In the genomic region with DNA sequence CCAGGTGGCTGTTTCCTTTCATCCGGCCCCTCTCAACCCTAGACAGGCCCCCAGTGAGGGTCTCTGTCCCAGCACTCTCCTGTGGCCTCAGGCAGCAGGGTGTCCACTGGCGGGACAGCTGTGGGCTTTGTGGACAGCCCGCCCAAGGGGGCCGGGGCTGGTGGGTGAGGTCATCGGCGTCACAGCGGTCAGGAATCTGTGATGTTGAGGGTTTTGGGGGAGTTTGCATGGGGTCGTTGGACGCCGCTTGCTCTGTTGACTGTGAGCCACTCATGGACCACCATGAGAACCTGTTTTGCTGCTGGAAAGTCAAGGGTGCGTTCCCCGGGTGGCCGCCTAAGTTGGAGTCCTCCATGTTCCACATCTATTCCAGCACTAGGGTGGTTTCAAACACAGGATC, we compare ENCODE assay signal across 30 cellular contexts.
A peak's percentile ranks its signal among the peaks of the same experiment; 100 is the strongest.
DNase-seq lines count a peak whose midpoint lies in the region; ATAC-seq and TF ChIP-seq lines count a peak whose summit lies in the region.
"Had no signal": no experiment of that assay in that cellular context is flagged by ENCODE, and none has a peak within 500 bp of the region (broad histone marks: within the 10 kb centered on the region; RNA-seq: fewer than 3 reads in every experiment).

No MANE protein-coding gene starts in this region.

- H3K27ac Mint-ChIP-seq in activated T-cell treated with anti-CD3 and anti-CD28 coated beads, Interleukin-2, amount 50 U/mL, for 24 hours, result peak overlapping the region; percentile 46
- peak overlapping the region in 2 of 3 donors; percentile 28 to 39 for H3K27ac Mint-ChIP-seq in IgD-negative memory B cell
- H3K27ac Mint-ChIP-seq: activated CD4-positive, alpha-beta T cell treated with anti-CD3 and anti-CD28 coated beads, Interleukin-2, amount 10 ng/mL, durations not matched to agents 24 days and 14 days; activated naive CD4-positive, alpha-beta T cell treated with anti-CD3 and anti-CD28 coated beads for 36 hours; HFFc6 had no signal

- no peak for ATAC-seq in gastrocnemius medialis
- ATAC-seq in GM21515 (IDR thresholded peaks at IDR 0.05; ENCODE audit: unreplicated experiment), result no peak
- ATAC-seq: left lobe of liver, sciatic nerve had no signal

- peak overlapping the region; percentile 29 for H3K27ac ChIP-seq in cingulate gyrus (ENCODE audit: low read depth, low read length)
- peak overlapping the region; percentile 31 to 88 (median 66) for H3K27ac ChIP-seq in gastrocnemius medialis
- H3K27ac ChIP-seq: 22Rv1, epithelial cell of prostate, neutrophil, tibial nerve, VCaP had no signal

- intact Hi-C loops in gastrocnemius medialis (cut with DNase I; ENCODE audit: low total_unique reads), result loop anchor here (10.0 kb wide), 1 partner anchor 592 kb away; no protein-coding TSS in a partner anchor

- H3K4me1 ChIP-seq in gastrocnemius medialis, result peaks cover 22 to 29% of the 10 kb centered on the region in 2 donors

- no peaks in the 10 kb centered on the region for H3K9me3 ChIP-seq in gastrocnemius medialis
- H3K9me3 ChIP-seq: neutrophil, tibial nerve had no signal

- no peaks in the 10 kb centered on the region for H3K9me3 Mint-ChIP-seq in activated T-cell treated with anti-CD3 and anti-CD28 coated beads, Interleukin-2, amount 50 U/mL, for 24 hours
- no peaks in the 10 kb centered on the region for H3K9me3 Mint-ChIP-seq in IgD-negative memory B cell
- H3K9me3 Mint-ChIP-seq: activated CD4-positive, alpha-beta T cell treated with anti-CD3 and anti-CD28 coated beads, Interleukin-2, amount 10 ng/mL, durations not matched to agents 24 days and 14 days; activated naive CD4-positive, alpha-beta T cell treated with anti-CD3 and anti-CD28 coated beads for 36 hours; HFFc6; immature natural killer cell had no signal

- H3K4me1 Mint-ChIP-seq in activated T-cell treated with anti-CD3 and anti-CD28 coated beads, Interleukin-2, amount 50 U/mL, for 24 hours (ENCODE audit: low read depth), result no peaks in the 10 kb centered on the region
- no peaks in the 10 kb centered on the region for H3K4me1 Mint-ChIP-seq in IgD-negative memory B cell

- H3K4me3 ChIP-seq in gastrocnemius medialis, result no peak overlapping the region
- H3K4me3 ChIP-seq: tibial nerve had no signal

- H3K36me3 ChIP-seq in gastrocnemius medialis, result peaks cover 0 to 29% of the 10 kb centered on the region in 2 donors

- TF ChIP-seq POLR2A in gastrocnemius medialis (IDR thresholded peaks at IDR 0.05), result no peak

- no peak overlapping the region for H3K4me3 Mint-ChIP-seq in activated T-cell treated with anti-CD3 and anti-CD28 coated beads, Interleukin-2, amount 50 U/mL, for 24 hours
- peak overlapping the region in 1 of 4 donors; percentile 39 for H3K4me3 Mint-ChIP-seq in IgD-negative memory B cell
- H3K4me3 Mint-ChIP-seq: activated CD4-positive, alpha-beta T cell treated with anti-CD3 and anti-CD28 coated beads, Interleukin-2, amount 10 ng/mL, durations not matched to agents 24 days and 14 days; activated naive CD4-positive, alpha-beta T cell treated with anti-CD3 and anti-CD28 coated beads for 36 hours; HFFc6; immature natural killer cell had no signal

- no peak for TF ChIP-seq CTCF in gastrocnemius medialis (IDR thresholded peaks at IDR 0.05 in 4 of 5, conservative IDR thresholded peaks at IDR 0.05 in 1 of 5)

- H3K27me3 ChIP-seq in gastrocnemius medialis, result no peaks in the 10 kb centered on the region
- H3K27me3 ChIP-seq: neutrophil, tibial nerve had no signal

- in situ Hi-C loops in gastrocnemius medialis (cut with MboI; ENCODE audit: low sequenced_read_pairs in 4 of 4), result loop anchor here in 2 of 4 donors (10.0 to 25.0 kb wide), 2 partner anchors 96 to 108 kb away; no protein-coding TSS in a partner anchor

- peaks cover 100% of the 10 kb centered on the region for H3K36me3 Mint-ChIP-seq in activated T-cell treated with anti-CD3 and anti-CD28 coated beads, Interleukin-2, amount 50 U/mL, for 24 hours (ENCODE audit: low read depth)
- H3K36me3 Mint-ChIP-seq in IgD-negative memory B cell, result peaks cover 9% of the 10 kb centered on the region

- H3K27me3 Mint-ChIP-seq in activated T-cell treated with anti-CD3 and anti-CD28 coated beads, Interleukin-2, amount 50 U/mL, for 24 hours, result no peaks in the 10 kb centered on the region
- no peaks in the 10 kb centered on the region for H3K27me3 Mint-ChIP-seq in IgD-negative memory B cell
- H3K27me3 Mint-ChIP-seq: activated CD4-positive, alpha-beta T cell treated with anti-CD3 and anti-CD28 coated beads, Interleukin-2, amount 10 ng/mL, durations not matched to agents 24 days and 14 days had no signal

- no peak for DNase-seq in activated T-cell treated with anti-CD3 and anti-CD28 coated beads, Interleukin-2, amount 50 U/mL, for 24 hours
- no peak for DNase-seq in activated T-cell treated with anti-CD3 and anti-CD28 coated beads, Interleukin-2, amount 50 U/mL, for 48 hours
- no peak for DNase-seq in gastrocnemius medialis
- no peak for DNase-seq in LoVo (ENCODE audit: low spot score)
- no peak for DNase-seq in activated CD4-positive, alpha-beta T cell treated with anti-CD3 and anti-CD28 coated beads, Interleukin-2, amount 50 U/mL, for 4 hours
- DNase-seq: activated CD4-positive, alpha-beta T cell treated with anti-CD3 and anti-CD28 coated beads, Interleukin-2, amount 10 ng/mL, durations not matched to agents 24 days and 14 days; activated naive CD4-positive, alpha-beta T cell treated with anti-CD3 and anti-CD28 coated beads for 36 hours; activated T-cell treated with anti-CD3 and anti-CD28 coated beads, Interleukin-2, amount 50 U/mL, for 1 hour; amygdala; effector CD4-positive, alpha-beta T cell; GOT3; HFFc6; immature natural killer cell; NCI-H1092; NCI-H1694; NCI-H446 treated with DMSO at 0.1 percent for 48 hours; NCI-H774; stimulated activated CD4-positive, alpha-beta T cell treated with anti-CD3 and anti-CD28 coated beads, Interleukin-12 subunit alpha, Interleukin-12 subunit beta, amount 100 ng/mL, for 4 hours; stimulated activated CD4-positive, alpha-beta T cell treated with anti-CD3 and anti-CD28 coated beads, Interleukin-2, amount 100 ng/mL, for 48 hours; T1000 had no signal
